9 cellular contexts compared by ENCODE assay signal in genomic region chr7:116630932-116631449, GRCh38. TPM values are rescaled to one million over a fixed set of nuclear protein-coding genes. Genes with fewer than 3 reads are reported as not detected.
DNase-seq lines count a peak whose midpoint lies in the region; ATAC-seq, FAIRE-seq and TF ChIP-seq lines count a peak whose summit lies in the region.
"Had no signal": no experiment of that assay in that cellular context is flagged by ENCODE, and none has a peak within 500 bp of the region (broad histone marks: within the 10 kb centered on the region; RNA-seq: fewer than 3 reads in every experiment).

No MANE protein-coding gene starts in this region.

- H3K27ac ChIP-seq in A549 (peak overlapping the region; percentile 85 to 90), mammary epithelial cell (ENCODE audit: insufficient read depth, low read depth, low read length) (peak overlapping the region; percentile 95)

- peak; percentile 86 to 96 for DNase-seq in A549 (ENCODE audit: low read depth in 1 of 2, low spot score in 1 of 2)
- DNase-seq in M059J (ENCODE audit: low read depth): peak; percentile 97
- DNase-seq in mammary epithelial cell: peak; percentile 100
- DNase-seq in mucosa of gallbladder (ENCODE audit: low spot score): peak; percentile 84
- no peak for DNase-seq in NCI-H226
- DNase-seq in stimulated activated CD4-positive, alpha-beta T cell treated with anti-CD3 and anti-CD28 coated beads, Interleukin-4, amount 100 ng/mL, for 4 hours: no peak
- no peak for DNase-seq in activated CD4-positive, alpha-beta T cell treated with anti-CD3 and anti-CD28 coated beads, Interleukin-2, amount 10 ng/mL, durations not matched to agents 24 days and 14 days

- no peak for TF ChIP-seq RAD21 in A549 (conservative IDR thresholded peaks at IDR 0.05 in 1 of 2, IDR thresholded peaks at IDR 0.05 in 1 of 2)

- TF ChIP-seq POLR2A in A549 (IDR thresholded peaks at IDR 0.05; ENCODE audit: low read length): no peak

- no peaks in the 10 kb centered on the region for H3K27me3 ChIP-seq in mammary epithelial cell (ENCODE audit: insufficient read depth, low read length)

- H3K27me3 Mint-ChIP-seq in activated CD4-positive, alpha-beta T cell treated with anti-CD3 and anti-CD28 coated beads, Interleukin-2, amount 10 ng/mL, durations not matched to agents 24 days and 14 days: peaks cover 12% of the 10 kb centered on the region

- no peak for TF ChIP-seq EP300 in A549 (IDR thresholded peaks at IDR 0.05)

- no peaks in the 10 kb centered on the region for H4K20me1 ChIP-seq in mammary epithelial cell (ENCODE audit: insufficient read depth, low read length)

- 2% methylated on average over 10 of the region's 10 CpGs for WGBS in A549 (ENCODE audit: missing lambda C conversion rate)
- 14% methylated on average over 10 of the region's 10 CpGs for WGBS in mammary epithelial cell (ENCODE audit: low coverage, missing lambda C conversion rate)

- peak overlapping the region; percentile 39 for H2AFZ ChIP-seq in mammary epithelial cell (ENCODE audit: low read depth, low read length)

- no peaks in the 10 kb centered on the region for H3K79me2 ChIP-seq in mammary epithelial cell (ENCODE audit: insufficient read depth, low read length)

- peak overlapping the region; percentile 83 for H3K9ac ChIP-seq in mammary epithelial cell (ENCODE audit: insufficient read depth, low read length)

- CTCF ChIA-PET in A549 (lab: Yijun Ruan, JAX): interaction anchor here (0.6 to 3.1 kb wide), 9 partner anchors 35 to 372 kb away, joined by 3 to 18 read pairs (median 3); partner anchors contain the start of gene MET
- CTCF ChIA-PET in mammary epithelial cell (lab: Charles Lee; ENCODE audit: low non-redundant PET): interaction anchor here (0.6 kb wide), 1 partner anchor 214 kb away, joined by 3 read pairs; no protein-coding TSS in a partner anchor

- intact Hi-C loops in mammary epithelial cell (cut with micrococcal nuclease): loop anchor here (2.0 to 5.0 kb wide), 2 partner anchors 62 to 86 kb away; no protein-coding TSS in a partner anchor
- intact Hi-C loops in activated CD4-positive, alpha-beta T cell treated with anti-CD3 and anti-CD28 coated beads, Interleukin-2, amount 10 ng/mL, durations not matched to agents 24 days and 14 days (cut with micrococcal nuclease): no loop called here

- POLR2A ChIA-PET in A549 (lab: Yijun Ruan, JAX): interaction anchor here (0.7 to 4.6 kb wide), 6 partner anchors 22 to 371 kb away, joined by 3 to 24 read pairs (median 4); partner anchors contain the start of gene MET

- TF ChIP-seq CTCF in A549 (IDR thresholded peaks at IDR 0.05) (no peak), mammary epithelial cell (conservative IDR thresholded peaks at IDR 0.05 in 1 of 2, IDR thresholded peaks at IDR 0.05 in 1 of 2; ENCODE audit: extremely low read depth in 1 of 2, insufficient read depth in 1 of 2, low read depth in 1 of 2, low read length in 2 of 2) (no peak)

- H3K36me3 ChIP-seq in mammary epithelial cell (ENCODE audit: insufficient read depth, low read length): no peaks in the 10 kb centered on the region

- no peaks in the 10 kb centered on the region for H3K9me3 Mint-ChIP-seq in activated CD4-positive, alpha-beta T cell treated with anti-CD3 and anti-CD28 coated beads, Interleukin-2, amount 10 ng/mL, durations not matched to agents 24 days and 14 days

- no peaks in the 10 kb centered on the region for H3K36me3 Mint-ChIP-seq in activated CD4-positive, alpha-beta T cell treated with anti-CD3 and anti-CD28 coated beads, Interleukin-2, amount 10 ng/mL, durations not matched to agents 24 days and 14 days (ENCODE audit: low read depth)
- H3K36me3 Mint-ChIP-seq: CD4-positive, CD25-positive, alpha-beta regulatory T cell had no signal

- no TSS peak for BruUV-seq in mammary epithelial cell (replicated peaks; lab: Mats Ljungman, UMichigan)

- ATAC-seq in A549 (peak; percentile 94 to 97), GM21367 (IDR thresholded peaks at IDR 0.05; ENCODE audit: unreplicated experiment) (peak; percentile 45)

- peak; percentile 13 for FAIRE-seq in A549 (lab: Jason Lieb, UNC)

- H3K4me1 ChIP-seq in A549: peaks cover 55% of the 10 kb centered on the region
- H3K4me1 ChIP-seq in mammary epithelial cell (ENCODE audit: insufficient read depth, low read length): peaks cover 56% of the 10 kb centered on the region

- in situ Hi-C loops in mammary epithelial cell (cut with MboI; ENCODE audit: low sequenced_read_pairs in 2 of 2): no loop called here

- dilution Hi-C loops in mammary epithelial cell (cut with HindIII; ENCODE audit: low sequenced_read_pairs): loop anchor here (5.0 kb wide), 2 partner anchors 59 to 81 kb away; no protein-coding TSS in a partner anchor

- H3K9me3 ChIP-seq in A549 (no peaks in the 10 kb centered on the region), mammary epithelial cell (replicated peaks; ENCODE audit: insufficient read depth, low read length) (no peaks in the 10 kb centered on the region)

- H3K4me1 Mint-ChIP-seq in activated CD4-positive, alpha-beta T cell treated with anti-CD3 and anti-CD28 coated beads, Interleukin-2, amount 10 ng/mL, durations not matched to agents 24 days and 14 days: no peaks in the 10 kb centered on the region
- H3K4me1 Mint-ChIP-seq: CD4-positive, CD25-positive, alpha-beta regulatory T cell had no signal

- H3K4me3 ChIP-seq in A549 (no peak overlapping the region), mammary epithelial cell (replicated peaks in 1 of 3; ENCODE audit: insufficient read depth in 1 of 3, low read depth in 2 of 3, low read length in 3 of 3) (no peak overlapping the region)

- H3K4me3 Mint-ChIP-seq in activated CD4-positive, alpha-beta T cell treated with anti-CD3 and anti-CD28 coated beads, Interleukin-2, amount 10 ng/mL, durations not matched to agents 24 days and 14 days: no peak overlapping the region
- H3K4me3 Mint-ChIP-seq: CD4-positive, CD25-positive, alpha-beta regulatory T cell had no signal

- H3K27ac Mint-ChIP-seq in activated CD4-positive, alpha-beta T cell treated with anti-CD3 and anti-CD28 coated beads, Interleukin-2, amount 10 ng/mL, durations not matched to agents 24 days and 14 days: no peak overlapping the region
- H3K27ac Mint-ChIP-seq: CD4-positive, CD25-positive, alpha-beta regulatory T cell had no signal

- H3K4me2 ChIP-seq in A549 (peak overlapping the region; percentile 72), mammary epithelial cell (ENCODE audit: insufficient read depth, low read depth, low read length) (peak overlapping the region; percentile 57)

TF ChIP-seq in A549, 52 proteins besides CTCF, POLR2A, EP300 and RAD21 (continues in another document):
- TF ChIP-seq FOSL2 (IDR thresholded peaks at IDR 0.05) (0 out of 2 replicates have a peak, but pooled peaks have one; percentile 27), FOSL2 (CRISPR knock-in tag; IDR thresholded peaks at IDR 0.05) (peak; percentile 90), E2F6 (IDR thresholded peaks at IDR 0.05; ENCODE audit: borderline replicate concordance, low read depth) (peak; percentile 47; the same call in 1 of the 2 replicates), HOXB5 (CRISPR knock-in tag; IDR thresholded peaks at IDR 0.05) (peak; percentile 47; the same call in 1 of the 2 replicates), TFCP2L1 (CRISPR knock-in tag; IDR thresholded peaks at IDR 0.05) (no peak), EHF (CRISPR knock-in tag; IDR thresholded peaks at IDR 0.05) (no peak), BHLHE40 (IDR thresholded peaks at IDR 0.05; ENCODE audit: low read depth, low read length) (peak; percentile 80), JUNB (IDR thresholded peaks at IDR 0.05) (peak; percentile 44; the same call in 1 of the 2 replicates), HES2 (IDR thresholded peaks at IDR 0.05) (no peak), KDM1A (IDR thresholded peaks at IDR 0.05; ENCODE audit: low read depth) (no peak), MAFK (IDR thresholded peaks at IDR 0.05; ENCODE audit: partially characterized antibody) (peak; percentile 71), MAX (IDR thresholded peaks at IDR 0.05) (peak; percentile 96), ZSCAN20 (CRISPR knock-in tag; IDR thresholded peaks at IDR 0.05) (peak; percentile 77; the same call in 1 of the 2 replicates), RCOR1 (IDR thresholded peaks at IDR 0.05; ENCODE audit: low read depth, low read length) (no peak), MYC (IDR thresholded peaks at IDR 0.05; ENCODE audit: borderline replicate concordance, low read length) (peak; percentile 72; the same call in 1 of the 2 replicates), HOXB13 (CRISPR knock-in tag; IDR thresholded peaks at IDR 0.05; ENCODE audit: low read depth) (no peak)

RNA-seq across cellular contexts. Expression of gene MET, which starts 41.0 kb away (rescaled TPM):
- polyA plus RNA-seq in A549 (2011; rRNA removed) (161 and 165 TPM in 2 replicates), A549 (2017; fragmentation: RNase III; extraction: RNeasy Plus Mini Kit Qiagen cat#74134 plus additional on column Dnase treatment) (65.1 to 77.9 TPM (median 72.3 TPM) in 3 replicates), mammary epithelial cell (85.8 TPM)
- polyA plus RNA-seq in A549 (2012; cell fraction: cytosol; rRNA removed): 35.2 and 44.0 TPM in 2 replicates
- 33.9 and 45.5 TPM in 2 replicates for polyA plus RNA-seq in A549 (2012; cell fraction: nucleus; rRNA removed)
- polyA minus RNA-seq in A549 (2011; rRNA and poly(A)+ RNA removed): 417 and 431 TPM in 2 replicates
- total RNA-seq in M059J (2014; rRNA removed; shearing (Covaris generic)): 131 and 199 TPM in 2 replicates
- total RNA-seq in mammary epithelial cell (100 to 1,000 TPM; 112 to 179 TPM), mucosa of gallbladder (59.4 TPM)
- polyA minus RNA-seq in mammary epithelial cell: 157 TPM
- 2.2 and 2.3 TPM in 2 replicates for total RNA-seq in activated CD4-positive, alpha-beta T cell treated with anti-CD3 and anti-CD28 coated beads, Interleukin-2, amount 10 ng/mL, durations not matched to agents 24 days and 14 days
- total RNA-seq: CD4-positive, CD25-positive, alpha-beta regulatory T cell had no signal
- polyA plus RNA-seq: CD4-positive, CD25-positive, alpha-beta regulatory T cell had no signal

Comparison
In these comparisons a context has a peak if more than half of its experiments do, and no peak if none do; other contexts are left out.
1. DNase-seq: peak in A549 (2 of 2), M059J (single experiment), mammary epithelial cell (single experiment) and mucosa of gallbladder (single experiment); none in NCI-H226 (single experiment), stimulated activated CD4-positive, alpha-beta T cell treated with anti-CD3 and anti-CD28 coated beads, Interleukin-4, amount 100 ng/mL, for 4 hours (0 of 2) and activated CD4-positive, alpha-beta T cell treated with anti-CD3 and anti-CD28 coated beads, Interleukin-2, amount 10 ng/mL, durations not matched to agents 24 days and 14 days (single experiment).
2. RNA of gene MET, which starts 41.0 kb away (total RNA-seq): 131 to 199 TPM in M059J, 112 to 179 TPM in mammary epithelial cell and 59.4 TPM in mucosa of gallbladder (single experiment); 2.2 to 2.3 TPM in activated CD4-positive, alpha-beta T cell treated with anti-CD3 and anti-CD28 coated beads, Interleukin-2, amount 10 ng/mL, durations not matched to agents 24 days and 14 days; every median in the first group is over 10 times any median in the second.